Comparison of ENCODE assay signal across 9 cellular contexts in the genomic region with DNA sequence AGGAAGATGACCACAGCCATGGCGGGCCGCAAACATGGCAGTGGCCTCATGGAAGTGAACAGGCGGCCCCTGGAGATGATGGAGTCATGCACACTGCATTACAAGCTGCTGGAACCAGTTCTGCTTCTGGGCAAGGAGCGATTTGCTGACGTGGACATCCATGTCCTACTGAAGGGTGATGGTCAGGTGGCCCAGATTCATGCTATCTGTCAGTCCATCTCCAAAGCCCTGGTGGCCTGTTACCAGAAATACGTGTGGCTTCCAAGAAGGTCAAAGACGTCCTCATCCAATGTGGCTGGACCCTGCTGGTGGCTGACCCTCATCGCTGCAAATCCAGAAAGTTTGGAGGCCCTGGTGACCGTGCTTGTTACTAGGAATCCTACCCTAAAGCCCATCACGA.
"Had no signal": no experiment of that assay in that cellular context is flagged by ENCODE, and none has a peak within 500 bp of the region (broad histone marks: within the 10 kb centered on the region; RNA-seq: fewer than 3 reads in every experiment).

No MANE protein-coding gene starts in this region.

- DNase-seq: GM23248, GOT3, H9, HCEC 1CT, IMR-90, Karpas-422, KBM-7 had no signal

- H3K4me3 ChIP-seq: GM23248 had no signal

- H3K27ac ChIP-seq: GM23248, KMS-11 had no signal

- H3K9ac ChIP-seq: GM23248, KMS-11 had no signal

- FAIRE-seq: H54 had no signal

- H3K4me2 ChIP-seq: KMS-11 had no signal

- H2AFZ ChIP-seq: GM23248 had no signal
